ENCODE assay signal across 8 cellular contexts in the genomic region with DNA sequence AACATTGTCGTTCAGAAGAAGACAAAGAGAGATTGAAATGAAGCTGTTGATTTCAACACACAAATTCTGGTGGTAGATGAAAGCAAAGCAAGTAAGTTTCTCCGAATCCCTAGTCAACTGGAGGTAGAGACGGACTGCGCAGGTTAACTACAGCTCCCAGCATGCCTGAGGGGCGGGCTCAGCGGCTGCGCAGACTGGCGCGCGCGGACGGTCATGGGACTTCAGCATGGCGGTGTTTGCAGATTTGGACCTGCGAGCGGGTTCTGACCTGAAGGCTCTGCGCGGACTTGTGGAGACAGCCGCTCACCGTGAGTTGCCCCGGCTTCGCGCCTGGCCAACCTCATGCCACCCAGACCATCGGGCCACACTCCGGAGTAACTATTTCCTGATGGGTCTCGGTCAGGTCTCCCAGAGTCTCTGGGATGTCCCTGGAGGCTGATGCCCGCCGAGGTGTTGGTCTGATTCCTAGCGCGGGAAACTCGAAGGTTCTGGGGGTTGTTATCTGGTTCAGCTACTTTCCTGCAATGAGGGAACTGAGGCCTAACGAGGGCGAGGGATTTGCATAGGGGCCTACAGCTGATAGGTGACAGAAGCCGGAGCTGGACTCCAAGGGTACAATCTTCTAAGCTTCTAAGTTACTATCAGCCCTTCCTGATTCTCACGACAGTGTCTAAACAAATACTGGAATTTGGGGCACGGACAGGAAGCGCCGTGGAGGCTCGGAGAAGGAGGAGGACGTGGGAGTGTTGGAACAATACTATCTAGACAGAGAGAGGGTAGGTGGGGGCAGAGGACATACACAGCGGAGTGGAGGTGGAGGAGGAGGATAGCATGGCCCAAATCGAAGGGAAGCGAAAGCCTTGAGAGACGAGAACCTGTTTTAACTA. TPM values are rescaled to one million over a fixed set of nuclear protein-coding genes. Genes with fewer than 3 reads are reported as not detected.
A peak's percentile ranks its signal among the peaks of the same experiment; 100 is the strongest.
DNase-seq lines count a peak whose midpoint lies in the region; ATAC-seq and TF ChIP-seq lines count a peak whose summit lies in the region.

A gene (plus strand): TSS at position 214 of the 887 bp plus-strand sequence. CDS start 13 bp downstream, at position 227.

- H3K27ac ChIP-seq in BLaER1 treated with 17β-estradiol and CSF1 and Interleukin-3, amounts not matched to agents 10 nM and 100 nM = peak within 1 kb of the TSS; percentile 52 to 88 (median 77); a peak in 21 of 22 replicates
- H3K27ac ChIP-seq in duodenal mucosa (ENCODE audit: low read depth, low read length) (no peak within 1 kb of the TSS), right lobe of liver (peak within 1 kb of the TSS; percentile 45 to 57 (median 49))

- H4K20me1 ChIP-seq in BLaER1 treated with 17β-estradiol and CSF1 and Interleukin-3, amounts not matched to agents 10 nM and 100 nM = peaks cover 0 to 25% (median 10%) of the 10 kb centered on the region in 11 experiments; a peak in 9 of 22 replicates

- POLR2A ChIA-PET in activated CD4-positive, alpha-beta memory T cell treated with anti-CD3 and anti-CD28 coated beads, Interleukin-2, amount 10 ng/mL, durations not matched to agents 7 days and 5 days (lab: Charles Lee) = interaction anchor here (0.7 to 2.7 kb wide), 19 partner anchors 9 to 1171 kb away, joined by 3 to 13 read pairs (median 3); a partner anchor contains a TSS

- H3K9me3 Mint-ChIP-seq in activated CD4-positive, alpha-beta memory T cell treated with anti-CD3 and anti-CD28 coated beads, Interleukin-2, amount 10 ng/mL, durations not matched to agents 7 days and 5 days = peaks cover 8% of the 10 kb centered on the region

- H3K4me3 Mint-ChIP-seq in activated CD4-positive, alpha-beta memory T cell treated with anti-CD3 and anti-CD28 coated beads, Interleukin-2, amount 10 ng/mL, durations not matched to agents 7 days and 5 days = peak within 1 kb of the TSS; percentile 95

- peak within 1 kb of the TSS; percentile 90 to 98 (median 94) for H3K4me2 ChIP-seq in BLaER1 treated with 17β-estradiol and CSF1 and Interleukin-3, amounts not matched to agents 10 nM and 100 nM

- peak; percentile 94 for ATAC-seq in HG03457 (IDR thresholded peaks at IDR 0.05; ENCODE audit: unreplicated experiment)
- ATAC-seq in right lobe of liver = peak; percentile 99 to 100 (median 100)

- 1% methylated on average over 30 of the region's 43 CpGs for WGBS in right lobe of liver (ENCODE audit: insufficient coverage, low coverage, low lambda C conversion rate, missing lambda C conversion rate)

- CTCF ChIA-PET in activated CD4-positive, alpha-beta memory T cell treated with anti-CD3 and anti-CD28 coated beads, Interleukin-2, amount 10 ng/mL, durations not matched to agents 7 days and 5 days (lab: Charles Lee) = interaction anchor here (0.5 to 2.3 kb wide), 15 partner anchors 8 to 1228 kb away, joined by 3 to 13 read pairs (median 3); a partner anchor contains a TSS

- H3K27ac Mint-ChIP-seq in activated CD4-positive, alpha-beta memory T cell treated with anti-CD3 and anti-CD28 coated beads, Interleukin-2, amount 10 ng/mL, durations not matched to agents 7 days and 5 days = peak within 1 kb of the TSS; percentile 83

- DNase-seq in GM19240 (ENCODE audit: insufficient read length, low spot score) (peak; percentile 58), NCI-H774 (lab: John Stamatoyannopoulos, UW) (peak; percentile 4), right lobe of liver (peak; percentile 85 to 89 (median 88))
- DNase-seq in activated CD4-positive, alpha-beta memory T cell treated with anti-CD3 and anti-CD28 coated beads, Interleukin-2, amount 10 ng/mL, durations not matched to agents 7 days and 5 days = peak; percentile 86
- DNase-seq in stimulated activated CD4-positive, alpha-beta T cell treated with anti-CD3 and anti-CD28 coated beads, TNF-alpha, amount 100 ng/mL, for 1 hour (ENCODE audit: low read depth in 3 of 3, low spot score in 1 of 3) = peak; percentile 22 to 67 (median 55)

- peaks cover 33% of the 10 kb centered on the region for H3K4me1 Mint-ChIP-seq in activated CD4-positive, alpha-beta memory T cell treated with anti-CD3 and anti-CD28 coated beads, Interleukin-2, amount 10 ng/mL, durations not matched to agents 7 days and 5 days

- no peak for TF ChIP-seq CTCF in right lobe of liver (IDR thresholded peaks at IDR 0.05)

- peaks cover 15 to 25% (median 18%) of the 10 kb centered on the region in 11 experiments for H3K36me3 ChIP-seq in BLaER1 treated with 17β-estradiol and CSF1 and Interleukin-3, amounts not matched to agents 10 nM and 100 nM
- H3K36me3 ChIP-seq in duodenal mucosa (ENCODE audit: control insufficient read depth in 1 of 2, insufficient read depth in 2 of 2, low read length in 2 of 2) (peaks cover 9 to 12% of the 10 kb centered on the region in 2 donors), right lobe of liver (peaks cover 0 to 18% (median under 1%) of the 10 kb centered on the region in 4 donors)

- no peaks in the 10 kb centered on the region for H3K27me3 ChIP-seq in BLaER1 treated with 17β-estradiol and CSF1 and Interleukin-3, amounts not matched to agents 10 nM and 100 nM
- peaks cover 0 to 4% of the 10 kb centered on the region in 2 donors for H3K27me3 ChIP-seq in duodenal mucosa (ENCODE audit: control insufficient read depth in 1 of 2, insufficient read depth in 2 of 2, low read length in 2 of 2)
- peaks cover 0 to 4% of the 10 kb centered on the region in 2 donors for H3K27me3 ChIP-seq in right lobe of liver

- H3K4me3 ChIP-seq in BLaER1 treated with 17β-estradiol and CSF1 and Interleukin-3, amounts not matched to agents 10 nM and 100 nM = peak within 1 kb of the TSS; percentile 76 to 98 (median 88)
- peak within 1 kb of the TSS; percentile 83 to 98 for H3K4me3 ChIP-seq in duodenal mucosa (ENCODE audit: low read depth in 1 of 2, low read length in 2 of 2)
- peak within 1 kb of the TSS; percentile 70 to 85 (median 77) for H3K4me3 ChIP-seq in right lobe of liver

- peaks cover 11% of the 10 kb centered on the region for H3K36me3 Mint-ChIP-seq in activated CD4-positive, alpha-beta memory T cell treated with anti-CD3 and anti-CD28 coated beads, Interleukin-2, amount 10 ng/mL, durations not matched to agents 7 days and 5 days (ENCODE audit: low read depth)

- peak within 1 kb of the TSS; percentile 80 to 90 (median 86) for H3K9ac ChIP-seq in BLaER1 treated with 17β-estradiol and CSF1 and Interleukin-3, amounts not matched to agents 10 nM and 100 nM
- peak within 1 kb of the TSS; percentile 74 to 84 for H3K9ac ChIP-seq in duodenal mucosa (ENCODE audit: low read depth in 1 of 2, low read length in 2 of 2)

- peaks cover 18% of the 10 kb centered on the region for H3K27me3 Mint-ChIP-seq in activated CD4-positive, alpha-beta memory T cell treated with anti-CD3 and anti-CD28 coated beads, Interleukin-2, amount 10 ng/mL, durations not matched to agents 7 days and 5 days

- H3K9me3 ChIP-seq in BLaER1 treated with 17β-estradiol and CSF1 and Interleukin-3, amounts not matched to agents 10 nM and 100 nM (replicated peaks in 1 of 11) = peaks cover 5 to 14% (median 12%) of the 10 kb centered on the region in 11 experiments
- H3K9me3 ChIP-seq in duodenal mucosa (ENCODE audit: control insufficient read depth in 1 of 2, low read length in 2 of 2) (no peaks in the 10 kb centered on the region), right lobe of liver (peaks cover 0 to 1% (median 0%) of the 10 kb centered on the region in 4 donors)

- intact Hi-C loops in right lobe of liver (cut with DNase I) = no loop called here

- TF ChIP-seq POLR2A in right lobe of liver (IDR thresholded peaks at IDR 0.05) = peak; percentile 29

- peaks cover 21 to 32% (median 27%) of the 10 kb centered on the region in 10 experiments for H3K4me1 ChIP-seq in BLaER1 treated with 17β-estradiol and CSF1 and Interleukin-3, amounts not matched to agents 10 nM and 100 nM
- H3K4me1 ChIP-seq in duodenal mucosa (ENCODE audit: control insufficient read depth in 1 of 2, insufficient read depth in 2 of 2, low read length in 2 of 2) = peaks cover 13 to 15% of the 10 kb centered on the region in 2 donors
- peaks cover 0 to 14% (median 4%) of the 10 kb centered on the region in 4 donors for H3K4me1 ChIP-seq in right lobe of liver

RNA-seq across cellular contexts. Expression of the gene that starts here (rescaled TPM):
- 10 to 100 TPM; 45.5 to 53.9 TPM for total RNA-seq in activated CD4-positive, alpha-beta memory T cell treated with anti-CD3 and anti-CD28 coated beads, Interleukin-2, amount 10 ng/mL, durations not matched to agents 7 days and 5 days
- 10 to 100 TPM; 10.1 to 16.8 (median 12.8) TPM for total RNA-seq in right lobe of liver

Comparison
In these comparisons a context has a peak if more than half of its experiments do, and no peak if none do; other contexts are left out.
1. DNase-seq: peak in every context shown above with its lines; median percentile 88 in right lobe of liver; 86 in activated CD4-positive, alpha-beta memory T cell treated with anti-CD3 and anti-CD28 coated beads, Interleukin-2, amount 10 ng/mL, durations not matched to agents 7 days and 5 days; 58 in GM19240; 55 in stimulated activated CD4-positive, alpha-beta T cell treated with anti-CD3 and anti-CD28 coated beads, TNF-alpha, amount 100 ng/mL, for 1 hour; 4 in NCI-H774.